ENCODE assay signal across 16 cellular contexts in genomic region chr12:123410041-123410412, GRCh38.
"Had no signal": no experiment of that assay in that cellular context is flagged by ENCODE, and none has a peak within 500 bp of the region (broad histone marks: within the 10 kb centered on the region; RNA-seq: fewer than 3 reads in every experiment).

No MANE protein-coding gene starts in this region.

- H3K27me3 Mint-ChIP-seq: dendritic cell treated with granulocyte-macrophage colony-stimulating factor and Interleukin-4, amounts not matched to agents 40 ng/mL and 50 ng/mL, for 4 days; naive thymus-derived CD4-positive, alpha-beta T cell had no signal

- H3K36me3 ChIP-seq: uterus had no signal

- H3K9me3 ChIP-seq: left ventricle myocardium inferior, mucosa of descending colon, tibial nerve, uterus had no signal

- H3K9me3 Mint-ChIP-seq: dendritic cell treated with granulocyte-macrophage colony-stimulating factor and Interleukin-4, amounts not matched to agents 40 ng/mL and 50 ng/mL, for 4 days; naive thymus-derived CD4-positive, alpha-beta T cell had no signal

- H3K27ac ChIP-seq: foreskin keratinocyte, left ventricle myocardium inferior, parathyroid adenoma, tibial nerve, uterus had no signal

- H3K4me1 ChIP-seq: foreskin keratinocyte, parathyroid adenoma, tibial nerve, uterus had no signal

- H3K4me3 Mint-ChIP-seq: dendritic cell treated with granulocyte-macrophage colony-stimulating factor and Interleukin-4, amounts not matched to agents 40 ng/mL and 50 ng/mL, for 4 days; naive thymus-derived CD4-positive, alpha-beta T cell had no signal

- H3K27ac Mint-ChIP-seq: dendritic cell treated with granulocyte-macrophage colony-stimulating factor and Interleukin-4, amounts not matched to agents 40 ng/mL and 50 ng/mL, for 4 days had no signal

- FAIRE-seq: kidney had no signal

- DNase-seq: activated CD8-positive, alpha-beta memory T cell treated with anti-CD3 and anti-CD28 coated beads, Interleukin-2, amount 50 U/mL, for 4 hours; aorta; effector memory CD4-positive, alpha-beta T cell; foreskin keratinocyte; glutamatergic neuron; hypothalamus; kidney; left ventricle myocardium inferior; mucosa of descending colon; naive thymus-derived CD4-positive, alpha-beta T cell; stimulated activated CD4-positive, alpha-beta T cell treated with anti-CD3 and anti-CD28 coated beads, Interleukin-4, amount 100 ng/mL, for 1 hour; stimulated activated naive CD4-positive, alpha-beta T cell treated with Interleukin-2 at 50 U/mL for 16 hours; uterus had no signal

- ATAC-seq: foreskin keratinocyte; mucosa of descending colon; naive thymus-derived CD4-positive, alpha-beta T cell had no signal

- H3K27me3 ChIP-seq: foreskin keratinocyte, tibial nerve, uterus had no signal

- H3K4me3 ChIP-seq: left ventricle myocardium inferior, mucosa of descending colon, tibial nerve, uterus had no signal
